In genomic region chr7:99365318-99366141, GRCh38 we compare ENCODE assay signal across 8 cellular contexts. TPM values are rescaled to one million over a fixed set of nuclear protein-coding genes. Genes with fewer than 3 reads are reported as not detected.
DNase-seq lines count a peak whose midpoint lies in the region; ATAC-seq and TF ChIP-seq lines count a peak whose summit lies in the region.

No MANE protein-coding gene starts in this region.

- no peak overlapping the region for H3K4me3 ChIP-seq in AG10803 (ENCODE audit: low read length)

- POLR2A ChIA-PET in HEK293T (lab: Yijun Ruan, JAX), result no interaction called here

- intact Hi-C loops in activated CD4-positive, alpha-beta T cell treated with anti-CD3 and anti-CD28 coated beads, Interleukin-2, amount 10 ng/mL, durations not matched to agents 24 days and 14 days (cut with micrococcal nuclease), result loop anchor here (2.0 kb wide), 1 partner anchor 21 kb away; no protein-coding TSS in a partner anchor

- CTCF ChIA-PET in HEK293T (lab: Yijun Ruan, JAX), result interaction anchor here (0.6 kb wide), 2 partner anchors 13 to 23 kb away, joined by 3 read pairs; no protein-coding TSS in a partner anchor

- H3K27ac Mint-ChIP-seq in activated CD4-positive, alpha-beta T cell treated with anti-CD3 and anti-CD28 coated beads, Interleukin-2, amount 10 ng/mL, durations not matched to agents 24 days and 14 days, result no peak overlapping the region
- no peak overlapping the region for H3K27ac Mint-ChIP-seq in nephron

- H3K4me3 Mint-ChIP-seq in activated CD4-positive, alpha-beta T cell treated with anti-CD3 and anti-CD28 coated beads, Interleukin-2, amount 10 ng/mL, durations not matched to agents 24 days and 14 days, result no peak overlapping the region
- no peak overlapping the region for H3K4me3 Mint-ChIP-seq in nephron

- DNase-seq in AG10803 (ENCODE audit: low read depth), result no peak
- peak; percentile 64 for DNase-seq in HEK293T (ENCODE audit: extremely low spot score)
- DNase-seq in activated CD4-positive, alpha-beta T cell treated with anti-CD3 and anti-CD28 coated beads, Interleukin-2, amount 10 ng/mL, durations not matched to agents 24 days and 14 days, result peak; percentile 90
- DNase-seq in effector CD8-positive, alpha-beta T cell (lab: John Stamatoyannopoulos, UW), result peak; percentile 62
- DNase-seq in NCI-H1105 treated with DMSO at 0.1 percent for 48 hours (lab: John Stamatoyannopoulos, UW), result no peak
- DNase-seq in globus pallidus (ENCODE audit: low spot score), result no peak

- TF ChIP-seq CTCF in AG10803 (conservative IDR thresholded peaks at IDR 0.05; ENCODE audit: low read length), result peak; percentile 45
- TF ChIP-seq CTCF in nephron (IDR thresholded peaks at IDR 0.05; ENCODE audit: unreplicated experiment in 3 of 3), result peak; percentile 15 to 38 (median 34)

- ATAC-seq in GM18505 (IDR thresholded peaks at IDR 0.05; ENCODE audit: unreplicated experiment), result no peak

- peaks cover 14% of the 10 kb centered on the region for H3K4me1 Mint-ChIP-seq in activated CD4-positive, alpha-beta T cell treated with anti-CD3 and anti-CD28 coated beads, Interleukin-2, amount 10 ng/mL, durations not matched to agents 24 days and 14 days
- H3K4me1 Mint-ChIP-seq in nephron, result peaks cover 6% of the 10 kb centered on the region

- H3K27me3 Mint-ChIP-seq in activated CD4-positive, alpha-beta T cell treated with anti-CD3 and anti-CD28 coated beads, Interleukin-2, amount 10 ng/mL, durations not matched to agents 24 days and 14 days, result no peaks in the 10 kb centered on the region
- no peaks in the 10 kb centered on the region for H3K27me3 Mint-ChIP-seq in nephron (ENCODE audit: low read depth)

- TF ChIP-seq POLR2A in GM18505 (IDR thresholded peaks at IDR 0.05; ENCODE audit: borderline replicate concordance, extremely low read depth, insufficient read depth, insufficient read length), result no peak

- peaks cover 49% of the 10 kb centered on the region for H3K36me3 Mint-ChIP-seq in activated CD4-positive, alpha-beta T cell treated with anti-CD3 and anti-CD28 coated beads, Interleukin-2, amount 10 ng/mL, durations not matched to agents 24 days and 14 days (ENCODE audit: low read depth)
- H3K36me3 Mint-ChIP-seq in nephron (ENCODE audit: low read depth), result peaks cover 53% of the 10 kb centered on the region

- H3K9me3 Mint-ChIP-seq in activated CD4-positive, alpha-beta T cell treated with anti-CD3 and anti-CD28 coated beads, Interleukin-2, amount 10 ng/mL, durations not matched to agents 24 days and 14 days, result no peaks in the 10 kb centered on the region
- no peaks in the 10 kb centered on the region for H3K9me3 Mint-ChIP-seq in nephron

TF ChIP-seq in HEK293T, 16 proteins besides CTCF, POLR2A, EP300 and RAD21:
- TF ChIP-seq CTBP1 (IDR thresholded peaks at IDR 0.05; ENCODE audit: borderline replicate concordance), result no peak
- no peak for TF ChIP-seq FOXK2 (IDR thresholded peaks at IDR 0.05)
- peak; percentile 61 for TF ChIP-seq ZNF384 (IDR thresholded peaks at IDR 0.05)

RNA-seq across cellular contexts. Expression of gene ARPC1B, which starts 9.0 kb away (rescaled TPM):
- 248 and 250 TPM in 2 replicates for total RNA-seq in activated CD4-positive, alpha-beta T cell treated with anti-CD3 and anti-CD28 coated beads, Interleukin-2, amount 10 ng/mL, durations not matched to agents 24 days and 14 days

RNA-seq across cellular contexts. Expression of gene ARPC1A, which starts 39.8 kb away (rescaled TPM):
- total RNA-seq in activated CD4-positive, alpha-beta T cell treated with anti-CD3 and anti-CD28 coated beads, Interleukin-2, amount 10 ng/mL, durations not matched to agents 24 days and 14 days, result 76.0 and 80.8 TPM in 2 replicates

RNA-seq across cellular contexts. Expression of gene PDAP1, which starts 42.9 kb away (rescaled TPM):
- 167 and 168 TPM in 2 replicates for total RNA-seq in activated CD4-positive, alpha-beta T cell treated with anti-CD3 and anti-CD28 coated beads, Interleukin-2, amount 10 ng/mL, durations not matched to agents 24 days and 14 days

RNA-seq across cellular contexts. Expression of gene BUD31, which starts 43.2 kb away (rescaled TPM):
- 136 and 147 TPM in 2 replicates for total RNA-seq in activated CD4-positive, alpha-beta T cell treated with anti-CD3 and anti-CD28 coated beads, Interleukin-2, amount 10 ng/mL, durations not matched to agents 24 days and 14 days

Comparison
In these comparisons a context has a peak if more than half of its experiments do, and no peak if none do; other contexts are left out.
1. DNase-seq: peak in HEK293T (single experiment), activated CD4-positive, alpha-beta T cell treated with anti-CD3 and anti-CD28 coated beads, Interleukin-2, amount 10 ng/mL, durations not matched to agents 24 days and 14 days (single experiment) and effector CD8-positive, alpha-beta T cell (single experiment); none in AG10803 (single experiment), NCI-H1105 treated with DMSO at 0.1 percent for 48 hours (single experiment) and globus pallidus (single experiment).